In the genomic region with DNA sequence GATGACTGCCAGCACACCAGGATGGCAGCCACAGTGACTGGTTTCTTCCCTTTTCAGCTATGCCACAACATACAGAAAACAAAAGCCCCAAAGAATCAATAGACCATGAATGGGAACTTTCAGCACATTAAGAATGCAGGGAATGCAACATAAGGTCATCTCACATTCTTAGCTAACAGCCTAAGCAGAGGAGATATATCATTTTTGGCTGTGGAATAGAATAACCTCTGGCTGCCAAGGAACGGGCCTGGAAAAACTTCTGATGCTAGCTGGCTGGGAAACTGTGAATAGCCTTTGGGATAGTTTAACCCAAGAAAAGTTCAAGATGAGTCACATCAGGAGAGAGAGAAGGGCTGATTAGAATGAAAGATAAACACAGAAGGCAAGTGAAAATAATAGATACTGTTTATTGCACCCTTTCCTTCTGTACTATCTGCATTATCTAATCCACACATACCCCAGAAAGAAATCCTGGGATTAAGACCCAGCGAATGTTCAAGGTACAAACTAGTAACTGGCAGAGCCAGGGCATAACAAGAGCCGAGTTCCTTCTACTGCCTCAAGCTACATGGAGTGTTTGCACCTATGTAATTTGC, we compare ENCODE assay signal across 1 cellular context.
A peak's percentile ranks its signal among the peaks of the same experiment; 100 is the strongest.
TF ChIP-seq lines count a peak whose summit lies in the region.

No MANE protein-coding gene starts in this region.

TF ChIP-seq in HepG2, 621 proteins besides CTCF, POLR2A, EP300 and RAD21 (continued from another document):
- TF ChIP-seq, protein P1, sequence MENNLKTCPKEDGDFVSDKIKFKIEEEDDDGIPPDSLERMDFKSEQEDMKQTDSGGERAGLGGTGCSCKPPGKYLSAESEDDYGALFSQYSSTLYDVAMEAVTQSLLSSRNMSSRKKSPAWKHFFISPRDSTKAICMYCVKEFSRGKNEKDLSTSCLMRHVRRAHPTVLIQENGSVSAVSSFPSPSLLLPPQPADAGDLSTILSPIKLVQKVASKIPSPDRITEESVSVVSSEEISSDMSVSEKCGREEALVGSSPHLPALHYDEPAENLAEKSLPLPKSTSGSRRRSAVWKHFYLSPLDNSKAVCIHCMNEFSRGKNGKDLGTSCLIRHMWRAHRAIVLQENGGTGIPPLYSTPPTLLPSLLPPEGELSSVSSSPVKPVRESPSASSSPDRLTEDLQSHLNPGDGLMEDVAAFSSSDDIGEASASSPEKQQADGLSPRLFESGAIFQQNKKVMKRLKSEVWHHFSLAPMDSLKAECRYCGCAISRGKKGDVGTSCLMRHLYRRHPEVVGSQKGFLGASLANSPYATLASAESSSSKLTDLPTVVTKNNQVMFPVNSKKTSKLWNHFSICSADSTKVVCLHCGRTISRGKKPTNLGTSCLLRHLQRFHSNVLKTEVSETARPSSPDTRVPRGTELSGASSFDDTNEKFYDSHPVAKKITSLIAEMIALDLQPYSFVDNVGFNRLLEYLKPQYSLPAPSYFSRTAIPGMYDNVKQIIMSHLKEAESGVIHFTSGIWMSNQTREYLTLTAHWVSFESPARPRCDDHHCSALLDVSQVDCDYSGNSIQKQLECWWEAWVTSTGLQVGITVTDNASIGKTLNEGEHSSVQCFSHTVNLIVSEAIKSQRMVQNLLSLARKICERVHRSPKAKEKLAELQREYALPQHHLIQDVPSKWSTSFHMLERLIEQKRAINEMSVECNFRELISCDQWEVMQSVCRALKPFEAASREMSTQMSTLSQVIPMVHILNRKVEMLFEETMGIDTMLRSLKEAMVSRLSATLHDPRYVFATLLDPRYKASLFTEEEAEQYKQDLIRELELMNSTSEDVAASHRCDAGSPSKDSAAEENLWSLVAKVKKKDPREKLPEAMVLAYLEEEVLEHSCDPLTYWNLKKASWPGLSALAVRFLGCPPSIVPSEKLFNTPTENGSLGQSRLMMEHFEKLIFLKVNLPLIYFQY (CRISPR knock-in tag; IDR thresholded peaks at IDR 0.05; ENCODE audit: borderline replicate concordance) = no peak
- TF ChIP-seq NCOR1 (IDR thresholded peaks at IDR 0.05; ENCODE audit: borderline replicate concordance, low read length) (no peak), SYNCRIP (IDR thresholded peaks at IDR 0.05; ENCODE audit: insufficient read depth, low read depth, low read length) (no peak), TEAD3 (CRISPR knock-in tag; optimal IDR thresholded peaks at IDR 0.05; ENCODE audit: borderline replicate concordance) (peak; percentile 63), ZNF317 (CRISPR knock-in tag; IDR thresholded peaks at IDR 0.05) (no peak), ZNF792 (CRISPR knock-in tag; IDR thresholded peaks at IDR 0.05) (no peak), NFIB (CRISPR knock-in tag; IDR thresholded peaks at IDR 0.05; ENCODE audit: borderline replicate concordance) (no peak), DNMT3B (CRISPR knock-in tag; conservative IDR thresholded peaks at IDR 0.05) (no peak), SOX13 (IDR thresholded peaks at IDR 0.05) (no peak), SOX13 (CRISPR knock-in tag; conservative IDR thresholded peaks at IDR 0.05 in 1 of 2, IDR thresholded peaks at IDR 0.05 in 1 of 2) (peak in 1 of 2 experiments; percentile 53; a peak in 1 of 4 replicates), ZNF460 (CRISPR knock-in tag; IDR thresholded peaks at IDR 0.05; ENCODE audit: borderline replicate concordance) (no peak), NCOA2 (CRISPR knock-in tag; IDR thresholded peaks at IDR 0.05) (peak; percentile 57; the same call in 1 of the 2 replicates), ZBTB7B (CRISPR knock-in tag; IDR thresholded peaks at IDR 0.05) (no peak), IRF2 (CRISPR knock-in tag; IDR thresholded peaks at IDR 0.05) (no peak), PRPF4 (IDR thresholded peaks at IDR 0.05; ENCODE audit: low read depth, low read length, poor library complexity, severe bottlenecking) (no peak), ZKSCAN8 (CRISPR knock-in tag; IDR thresholded peaks at IDR 0.05; ENCODE audit: borderline replicate concordance) (no peak)
- TF ChIP-seq, protein P2, sequence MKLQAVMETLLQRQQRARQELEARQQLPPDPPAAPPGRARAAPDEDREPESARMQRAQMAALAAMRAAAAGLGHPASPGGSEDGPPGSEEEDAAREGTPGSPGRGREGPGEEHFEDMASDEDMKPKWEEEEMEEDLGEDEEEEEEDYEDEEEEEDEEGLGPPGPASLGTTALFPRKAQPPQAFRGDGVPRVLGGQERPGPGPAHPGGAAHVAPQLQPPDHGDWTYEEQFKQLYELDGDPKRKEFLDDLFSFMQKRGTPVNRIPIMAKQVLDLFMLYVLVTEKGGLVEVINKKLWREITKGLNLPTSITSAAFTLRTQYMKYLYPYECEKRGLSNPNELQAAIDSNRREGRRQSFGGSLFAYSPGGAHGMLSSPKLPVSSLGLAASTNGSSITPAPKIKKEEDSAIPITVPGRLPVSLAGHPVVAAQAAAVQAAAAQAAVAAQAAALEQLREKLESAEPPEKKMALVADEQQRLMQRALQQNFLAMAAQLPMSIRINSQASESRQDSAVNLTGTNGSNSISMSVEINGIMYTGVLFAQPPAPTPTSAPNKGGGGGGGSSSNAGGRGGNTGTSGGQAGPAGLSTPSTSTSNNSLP (IDR thresholded peaks at IDR 0.05; ENCODE audit: low read depth, low read length) = peak; percentile 50; the same call in 1 of the 2 replicates
- TF ChIP-seq, protein P3, sequence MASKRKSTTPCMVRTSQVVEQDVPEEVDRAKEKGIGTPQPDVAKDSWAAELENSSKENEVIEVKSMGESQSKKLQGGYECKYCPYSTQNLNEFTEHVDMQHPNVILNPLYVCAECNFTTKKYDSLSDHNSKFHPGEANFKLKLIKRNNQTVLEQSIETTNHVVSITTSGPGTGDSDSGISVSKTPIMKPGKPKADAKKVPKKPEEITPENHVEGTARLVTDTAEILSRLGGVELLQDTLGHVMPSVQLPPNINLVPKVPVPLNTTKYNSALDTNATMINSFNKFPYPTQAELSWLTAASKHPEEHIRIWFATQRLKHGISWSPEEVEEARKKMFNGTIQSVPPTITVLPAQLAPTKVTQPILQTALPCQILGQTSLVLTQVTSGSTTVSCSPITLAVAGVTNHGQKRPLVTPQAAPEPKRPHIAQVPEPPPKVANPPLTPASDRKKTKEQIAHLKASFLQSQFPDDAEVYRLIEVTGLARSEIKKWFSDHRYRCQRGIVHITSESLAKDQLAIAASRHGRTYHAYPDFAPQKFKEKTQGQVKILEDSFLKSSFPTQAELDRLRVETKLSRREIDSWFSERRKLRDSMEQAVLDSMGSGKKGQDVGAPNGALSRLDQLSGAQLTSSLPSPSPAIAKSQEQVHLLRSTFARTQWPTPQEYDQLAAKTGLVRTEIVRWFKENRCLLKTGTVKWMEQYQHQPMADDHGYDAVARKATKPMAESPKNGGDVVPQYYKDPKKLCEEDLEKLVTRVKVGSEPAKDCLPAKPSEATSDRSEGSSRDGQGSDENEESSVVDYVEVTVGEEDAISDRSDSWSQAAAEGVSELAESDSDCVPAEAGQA (IDR thresholded peaks at IDR 0.05; ENCODE audit: low read depth) = no peak
- TF ChIP-seq, protein P3 (CRISPR knock-in tag; IDR thresholded peaks at IDR 0.05; ENCODE audit: borderline replicate concordance) = no peak
- TF ChIP-seq, protein P4, sequence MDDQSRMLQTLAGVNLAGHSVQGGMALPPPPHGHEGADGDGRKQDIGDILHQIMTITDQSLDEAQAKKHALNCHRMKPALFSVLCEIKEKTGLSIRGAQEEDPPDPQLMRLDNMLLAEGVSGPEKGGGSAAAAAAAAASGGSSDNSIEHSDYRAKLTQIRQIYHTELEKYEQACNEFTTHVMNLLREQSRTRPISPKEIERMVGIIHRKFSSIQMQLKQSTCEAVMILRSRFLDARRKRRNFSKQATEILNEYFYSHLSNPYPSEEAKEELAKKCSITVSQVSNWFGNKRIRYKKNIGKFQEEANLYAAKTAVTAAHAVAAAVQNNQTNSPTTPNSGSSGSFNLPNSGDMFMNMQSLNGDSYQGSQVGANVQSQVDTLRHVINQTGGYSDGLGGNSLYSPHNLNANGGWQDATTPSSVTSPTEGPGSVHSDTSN (CRISPR knock-in tag; IDR thresholded peaks at IDR 0.05; ENCODE audit: borderline replicate concordance) = no peak
